8 cellular contexts compared by ENCODE assay signal in genomic region chr4:140721088-140721421, GRCh38. TPM values are rescaled to one million over a fixed set of nuclear protein-coding genes. Genes with fewer than 3 reads are reported as not detected.
DNase-seq lines count a peak whose midpoint lies in the region; ATAC-seq and TF ChIP-seq lines count a peak whose summit lies in the region.

No MANE protein-coding gene starts in this region.

- H3K27ac Mint-ChIP-seq in activated CD4-positive, alpha-beta memory T cell treated with anti-CD3 and anti-CD28 coated beads for 36 hours, result no peak overlapping the region
- no peak overlapping the region for H3K27ac Mint-ChIP-seq in activated CD4-positive, alpha-beta memory T cell treated with anti-CD3 and anti-CD28 coated beads, Interleukin-2, amount 10 ng/mL, durations not matched to agents 7 days and 5 days
- H3K27ac Mint-ChIP-seq in activated naive CD8-positive, alpha-beta T cell treated with anti-CD3 and anti-CD28 coated beads for 36 hours, result peak overlapping the region; percentile 34

- peaks cover 2% of the 10 kb centered on the region for H3K4me1 Mint-ChIP-seq in activated CD4-positive, alpha-beta memory T cell treated with anti-CD3 and anti-CD28 coated beads for 36 hours (ENCODE audit: low read depth)
- peaks cover 3% of the 10 kb centered on the region for H3K4me1 Mint-ChIP-seq in activated CD4-positive, alpha-beta memory T cell treated with anti-CD3 and anti-CD28 coated beads, Interleukin-2, amount 10 ng/mL, durations not matched to agents 7 days and 5 days
- H3K4me1 Mint-ChIP-seq in activated naive CD8-positive, alpha-beta T cell treated with anti-CD3 and anti-CD28 coated beads for 36 hours, result peaks cover 11% of the 10 kb centered on the region

- no peaks in the 10 kb centered on the region for H3K36me3 Mint-ChIP-seq in activated CD4-positive, alpha-beta memory T cell treated with anti-CD3 and anti-CD28 coated beads for 36 hours
- H3K36me3 Mint-ChIP-seq in activated CD4-positive, alpha-beta memory T cell treated with anti-CD3 and anti-CD28 coated beads, Interleukin-2, amount 10 ng/mL, durations not matched to agents 7 days and 5 days (ENCODE audit: low read depth), result no peaks in the 10 kb centered on the region
- no peaks in the 10 kb centered on the region for H3K36me3 Mint-ChIP-seq in activated naive CD8-positive, alpha-beta T cell treated with anti-CD3 and anti-CD28 coated beads for 36 hours

- H3K27ac ChIP-seq in subcutaneous abdominal adipose tissue (ENCODE audit: low read depth, low read length) (peak overlapping the region; percentile 52), left lung (peak overlapping the region in 1 of 2 donors; percentile 85), A673 (ENCODE audit: low read depth, low read length, poor library complexity, severe bottlenecking) (no peak overlapping the region), uterus (no peak overlapping the region)

- POLR2A ChIA-PET in activated CD4-positive, alpha-beta memory T cell treated with anti-CD3 and anti-CD28 coated beads for 36 hours (lab: Charles Lee), result no interaction called here
- POLR2A ChIA-PET in activated CD4-positive, alpha-beta memory T cell treated with anti-CD3 and anti-CD28 coated beads, Interleukin-2, amount 10 ng/mL, durations not matched to agents 7 days and 5 days (lab: Charles Lee), result no interaction called here
- POLR2A ChIA-PET in A673 (lab: Charles Lee; ENCODE audit: low non-redundant PET), result no interaction called here

- no peaks in the 10 kb centered on the region for H3K27me3 Mint-ChIP-seq in activated CD4-positive, alpha-beta memory T cell treated with anti-CD3 and anti-CD28 coated beads for 36 hours
- no peaks in the 10 kb centered on the region for H3K27me3 Mint-ChIP-seq in activated CD4-positive, alpha-beta memory T cell treated with anti-CD3 and anti-CD28 coated beads, Interleukin-2, amount 10 ng/mL, durations not matched to agents 7 days and 5 days
- peaks cover 4% of the 10 kb centered on the region for H3K27me3 Mint-ChIP-seq in activated naive CD8-positive, alpha-beta T cell treated with anti-CD3 and anti-CD28 coated beads for 36 hours

- peak overlapping the region in 3 of 5 donors; percentile 13 to 32 (median 27) for H3K4me3 ChIP-seq in subcutaneous abdominal adipose tissue (ENCODE audit: low read depth in 1 of 5, low read length in 5 of 5)
- H3K4me3 ChIP-seq in left lung, result no peak overlapping the region
- no peak overlapping the region for H3K4me3 ChIP-seq in A673 (ENCODE audit: low read depth, low read length, poor library complexity, severe bottlenecking)
- no peak overlapping the region for H3K4me3 ChIP-seq in uterus

- CTCF ChIA-PET in activated CD4-positive, alpha-beta memory T cell treated with anti-CD3 and anti-CD28 coated beads for 36 hours (lab: Charles Lee), result no interaction called here
- CTCF ChIA-PET in activated CD4-positive, alpha-beta memory T cell treated with anti-CD3 and anti-CD28 coated beads, Interleukin-2, amount 10 ng/mL, durations not matched to agents 7 days and 5 days (lab: Charles Lee), result no interaction called here
- CTCF ChIA-PET in A673 (lab: Charles Lee), result interaction anchor here (0.9 kb wide), 1 partner anchor 22 kb away, joined by 3 read pairs; no protein-coding TSS in a partner anchor

- no peaks in the 10 kb centered on the region for H3K27me3 ChIP-seq in subcutaneous abdominal adipose tissue (ENCODE audit: control insufficient read depth in 5 of 5, insufficient read depth in 4 of 5, low read length in 5 of 5)
- no peaks in the 10 kb centered on the region for H3K27me3 ChIP-seq in left lung
- H3K27me3 ChIP-seq in A673 (replicated peaks; ENCODE audit: insufficient read depth, low read depth, low read length, poor library complexity), result no peaks in the 10 kb centered on the region
- H3K27me3 ChIP-seq in uterus, result no peaks in the 10 kb centered on the region

- intact Hi-C loops in activated CD4-positive, alpha-beta memory T cell treated with anti-CD3 and anti-CD28 coated beads for 36 hours (cut with micrococcal nuclease), result no loop called here
- intact Hi-C loops in left lung (cut with DNase I), result no loop called here
- intact Hi-C loops in A673 (cut with micrococcal nuclease; ENCODE audit: unreplicated experiment), result no loop called here
- intact Hi-C loops in uterus (cut with DNase I; ENCODE audit: low total_unique reads), result no loop called here

- H3K9me3 ChIP-seq in subcutaneous abdominal adipose tissue (ENCODE audit: control insufficient read depth in 5 of 5, low read length in 5 of 5), result no peaks in the 10 kb centered on the region
- H3K9me3 ChIP-seq in left lung, result no peaks in the 10 kb centered on the region
- no peaks in the 10 kb centered on the region for H3K9me3 ChIP-seq in A673 (ENCODE audit: low read depth, low read length, poor library complexity, severe bottlenecking)
- no peaks in the 10 kb centered on the region for H3K9me3 ChIP-seq in uterus

- peak; percentile 47 for ATAC-seq in HG03066 (IDR thresholded peaks at IDR 0.05; ENCODE audit: low read depth, unreplicated experiment)
- no peak for ATAC-seq in left lung

- H3K9me3 Mint-ChIP-seq in activated CD4-positive, alpha-beta memory T cell treated with anti-CD3 and anti-CD28 coated beads for 36 hours, result no peaks in the 10 kb centered on the region
- H3K9me3 Mint-ChIP-seq in activated CD4-positive, alpha-beta memory T cell treated with anti-CD3 and anti-CD28 coated beads, Interleukin-2, amount 10 ng/mL, durations not matched to agents 7 days and 5 days, result no peaks in the 10 kb centered on the region
- H3K9me3 Mint-ChIP-seq in activated naive CD8-positive, alpha-beta T cell treated with anti-CD3 and anti-CD28 coated beads for 36 hours, result no peaks in the 10 kb centered on the region

- H3K4me1 ChIP-seq in subcutaneous abdominal adipose tissue (ENCODE audit: control insufficient read depth in 5 of 5, insufficient read depth in 5 of 5, low read length in 5 of 5), result peaks cover 0 to 47% (median 41%) of the 10 kb centered on the region in 5 donors
- peaks cover 6 to 60% of the 10 kb centered on the region in 2 donors for H3K4me1 ChIP-seq in left lung
- peaks cover 30% of the 10 kb centered on the region for H3K4me1 ChIP-seq in A673 (ENCODE audit: insufficient read depth, low read length, poor library complexity, severe bottlenecking)
- H3K4me1 ChIP-seq in uterus, result no peaks in the 10 kb centered on the region

- no TSS peak for BruUV-seq in A673 (replicated peaks; lab: Mats Ljungman, UMichigan)

- TF ChIP-seq POLR2A in uterus (IDR thresholded peaks at IDR 0.05), result no peak

- H3K4me3 Mint-ChIP-seq in activated CD4-positive, alpha-beta memory T cell treated with anti-CD3 and anti-CD28 coated beads for 36 hours, result peak overlapping the region; percentile 30
- no peak overlapping the region for H3K4me3 Mint-ChIP-seq in activated CD4-positive, alpha-beta memory T cell treated with anti-CD3 and anti-CD28 coated beads, Interleukin-2, amount 10 ng/mL, durations not matched to agents 7 days and 5 days
- H3K4me3 Mint-ChIP-seq in activated naive CD8-positive, alpha-beta T cell treated with anti-CD3 and anti-CD28 coated beads for 36 hours, result peak overlapping the region; percentile 40

- no peak for DNase-seq in activated CD4-positive, alpha-beta memory T cell treated with anti-CD3 and anti-CD28 coated beads for 36 hours
- no peak for DNase-seq in activated CD4-positive, alpha-beta memory T cell treated with anti-CD3 and anti-CD28 coated beads, Interleukin-2, amount 10 ng/mL, durations not matched to agents 7 days and 5 days
- DNase-seq in activated naive CD8-positive, alpha-beta T cell treated with anti-CD3 and anti-CD28 coated beads for 36 hours, result no peak
- DNase-seq in left lung (no peak), A673 (ENCODE audit: low spot score) (no peak), uterus (no peak)

- no peak for TF ChIP-seq CTCF in left lung (IDR thresholded peaks at IDR 0.05)
- TF ChIP-seq CTCF in A673 (conservative IDR thresholded peaks at IDR 0.05; ENCODE audit: low read depth, low read length), result no peak
- no peak for TF ChIP-seq CTCF in uterus (IDR thresholded peaks at IDR 0.05)

- H3K36me3 ChIP-seq in subcutaneous abdominal adipose tissue (ENCODE audit: control insufficient read depth in 5 of 5, insufficient read depth in 5 of 5, low read length in 5 of 5) (no peaks in the 10 kb centered on the region), left lung (no peaks in the 10 kb centered on the region), A673 (ENCODE audit: insufficient read depth, low read length, poor library complexity, severe bottlenecking) (no peaks in the 10 kb centered on the region), uterus (no peaks in the 10 kb centered on the region)

- peak overlapping the region in 3 of 5 donors; percentile 3 to 45 (median 13) for H3K9ac ChIP-seq in subcutaneous abdominal adipose tissue (ENCODE audit: low read length in 5 of 5)

RNA-seq across cellular contexts. Expression of gene TBC1D9, which starts 35.1 kb away (rescaled TPM):
- total RNA-seq in activated CD4-positive, alpha-beta memory T cell treated with anti-CD3 and anti-CD28 coated beads for 36 hours, result under 1 TPM in 1 of 2 experiments, not detected in 1; 0.05 TPM
- under 1 TPM in 1 of 2 experiments, not detected in 1; 0.15 TPM for total RNA-seq in activated CD4-positive, alpha-beta memory T cell treated with anti-CD3 and anti-CD28 coated beads, Interleukin-2, amount 10 ng/mL, durations not matched to agents 7 days and 5 days
- under 1 TPM; 0.04 to 0.06 TPM for total RNA-seq in activated naive CD8-positive, alpha-beta T cell treated with anti-CD3 and anti-CD28 coated beads for 36 hours
- 10 to 100 TPM; 29.0 to 34.0 TPM for total RNA-seq in left lung
- total RNA-seq in A673 (2021), result 20.6 and 22.4 TPM in 2 replicates
- 10 to 100 TPM in 3 of 4 donors, 1 to 10 TPM in 1; 3.8 to 48.8 (median 13.3) TPM for total RNA-seq in uterus

Comparison
In these comparisons a context has a peak if more than half of its experiments do, and no peak if none do; other contexts are left out.
1. H3K4me3 ChIP-seq: peak in subcutaneous abdominal adipose tissue (3 of 5); none in left lung (0 of 2), A673 (single experiment) and uterus (0 of 2).
2. RNA of gene TBC1D9, which starts 35.1 kb away (total RNA-seq): 29.0 to 34.0 TPM in left lung, 20.6 to 22.4 TPM in A673 and 3.8 to 48.8 TPM in uterus; 0.15 TPM in activated CD4-positive, alpha-beta memory T cell treated with anti-CD3 and anti-CD28 coated beads, Interleukin-2, amount 10 ng/mL, durations not matched to agents 7 days and 5 days, 0.04 to 0.06 TPM in activated naive CD8-positive, alpha-beta T cell treated with anti-CD3 and anti-CD28 coated beads for 36 hours and 0.05 TPM in activated CD4-positive, alpha-beta memory T cell treated with anti-CD3 and anti-CD28 coated beads for 36 hours; every median in the first group is over 4 times any median in the second.